Comparison of ENCODE assay signal across 10 cellular contexts in genomic region chr9:69180200-69180599, GRCh38. TPM values are rescaled to one million over a fixed set of nuclear protein-coding genes. Genes with fewer than 3 reads are reported as not detected.
DNase-seq lines count a peak whose midpoint lies in the region; ATAC-seq and TF ChIP-seq lines count a peak whose summit lies in the region.
"Had no signal": no experiment of that assay in that cellular context is flagged by ENCODE, and none has a peak within 500 bp of the region (broad histone marks: within the 10 kb centered on the region; RNA-seq: fewer than 3 reads in every experiment).

No MANE protein-coding gene starts in this region.

- TF ChIP-seq POLR2A in IMR-90 (IDR thresholded peaks at IDR 0.05; ENCODE audit: low read depth, low read length), result no peak

- H3K56ac ChIP-seq in IMR-90 (ENCODE audit: extremely low read depth, insufficient read depth, low read length), result peak overlapping the region; percentile 54; the same call in 1 of the 2 replicates

- peak overlapping the region; percentile 78 for H2BK120ac ChIP-seq in IMR-90 (ENCODE audit: low read depth, low read length)

- no peak for DNase-seq in IMR-90
- no peak for DNase-seq in foreskin keratinocyte
- no peak for DNase-seq in stimulated activated naive B cell treated with anti-CD40 and anti-IgM and Interleukin-4, amounts not matched to agents 10 μg/mL and 1 μg/mL and 100 μg/mL, for 72 hours
- no peak for DNase-seq in glutamatergic neuron
- no peak for DNase-seq in NCI-H187 (lab: John Stamatoyannopoulos, UW)
- DNase-seq in GM03348 (ENCODE audit: low spot score), result no peak

- peak overlapping the region; percentile 66 for H3K18ac ChIP-seq in IMR-90 (ENCODE audit: low read depth, low read length)

- H4K8ac ChIP-seq in IMR-90 (ENCODE audit: low read depth in 2 of 2, low read length in 2 of 2), result peak overlapping the region in 1 of 2 experiments; percentile 73; a peak in 2 of 4 replicates

- peak overlapping the region; percentile 78 for H2BK5ac ChIP-seq in IMR-90 (ENCODE audit: low read depth, low read length, poor library complexity, severe bottlenecking)

- H4K20me1 ChIP-seq in IMR-90 (ENCODE audit: insufficient read depth, low read length), result peaks cover 8% of the 10 kb centered on the region; the same call in 1 of the 2 replicates

- no peaks in the 10 kb centered on the region for H3K36me3 ChIP-seq in IMR-90 (ENCODE audit: control insufficient read depth, insufficient read depth, low read length)
- H3K36me3 ChIP-seq: MG63 had no signal

- dilution Hi-C loops in IMR-90 (cut with HindIII; ENCODE audit: low sequenced_read_pairs, unreplicated experiment), result no loop called here

- H3K4me1 Mint-ChIP-seq in activated T-helper 17 cell treated with anti-CD3 and anti-CD28 coated beads, Interleukin-2, amount 50 U/mL, for 72 hours, result peaks cover 47% of the 10 kb centered on the region
- H3K4me1 Mint-ChIP-seq in stimulated activated naive B cell treated with anti-CD40 and anti-IgM and Interleukin-4, amounts not matched to agents 10 μg/mL and 1 μg/mL and 100 μg/mL, for 72 hours, result peaks cover 21% of the 10 kb centered on the region in 2 donors
- H3K4me1 Mint-ChIP-seq in glutamatergic neuron (ENCODE audit: low read depth, unreplicated experiment), result peaks cover 20% of the 10 kb centered on the region

- TF ChIP-seq RAD21 in IMR-90 (IDR thresholded peaks at IDR 0.05; ENCODE audit: low read length), result no peak

- peak overlapping the region; percentile 63; the same call in 1 of the 2 replicates for H3K23ac ChIP-seq in IMR-90 (ENCODE audit: low read depth, low read length)

- in situ Hi-C loops in IMR-90 (cut with MboI; ENCODE audit: low sequenced_read_pairs), result no loop called here

- POLR2A ChIA-PET in IMR-90 (lab: Charles Lee; ENCODE audit: unreplicated experiment), result interaction anchor here (1.4 kb wide), 1 partner anchor 58 kb away, joined by 3 read pairs; no protein-coding TSS in a partner anchor

- H4K91ac ChIP-seq in IMR-90 (ENCODE audit: insufficient read depth, low read depth, low read length), result peak overlapping the region; percentile 23; the same call in 1 of the 2 replicates

- peak overlapping the region; percentile 55; the same call in 1 of the 2 replicates for H4K5ac ChIP-seq in IMR-90 (ENCODE audit: low read depth, low read length)

- H3K27ac Mint-ChIP-seq in activated T-helper 17 cell treated with anti-CD3 and anti-CD28 coated beads, Interleukin-2, amount 50 U/mL, for 72 hours, result peak overlapping the region; percentile 86
- peak overlapping the region; percentile 28 for H3K27ac Mint-ChIP-seq in stimulated activated naive B cell treated with anti-CD40 and anti-IgM and Interleukin-4, amounts not matched to agents 10 μg/mL and 1 μg/mL and 100 μg/mL, for 72 hours
- no peak overlapping the region for H3K27ac Mint-ChIP-seq in glutamatergic neuron (ENCODE audit: unreplicated experiment)

- intact Hi-C loops in IMR-90 (cut with micrococcal nuclease), result loop anchor here (5.0 kb wide), 1 partner anchor 48 kb away; no protein-coding TSS in a partner anchor

- H3K9me3 ChIP-seq in IMR-90 (ENCODE audit: control insufficient read depth, insufficient read depth, low read length), result no peaks in the 10 kb centered on the region
- H3K9me3 ChIP-seq: MG63, Peyer's patch had no signal

- H3K9ac ChIP-seq in IMR-90 (ENCODE audit: low read depth, low read length), result no peak overlapping the region

- CTCF ChIA-PET in IMR-90 (lab: Yijun Ruan, JAX), result no interaction called here

- peaks cover 7 to 69% of the 10 kb centered on the region in 2 experiments; a peak in 3 of 4 replicates for H3K79me1 ChIP-seq in IMR-90 (ENCODE audit: low read depth in 1 of 2, low read length in 2 of 2)

- H2AK5ac ChIP-seq in IMR-90 (ENCODE audit: low read depth, low read length), result peak overlapping the region; percentile 25; the same call in 1 of the 2 replicates

- no peak overlapping the region for H3K4me3 ChIP-seq in IMR-90 (ENCODE audit: insufficient read depth, low read depth, low read length)
- H3K4me3 ChIP-seq: MG63, Peyer's patch had no signal

- H2AFZ ChIP-seq in IMR-90 (replicated peaks; ENCODE audit: low read length, poor library complexity), result no peak overlapping the region

- peaks cover 3% of the 10 kb centered on the region for H3K36me3 Mint-ChIP-seq in activated T-helper 17 cell treated with anti-CD3 and anti-CD28 coated beads, Interleukin-2, amount 50 U/mL, for 72 hours (ENCODE audit: low read depth)
- H3K36me3 Mint-ChIP-seq in stimulated activated naive B cell treated with anti-CD40 and anti-IgM and Interleukin-4, amounts not matched to agents 10 μg/mL and 1 μg/mL and 100 μg/mL, for 72 hours, result peaks cover 0 to 8% of the 10 kb centered on the region in 2 donors
- no peaks in the 10 kb centered on the region for H3K36me3 Mint-ChIP-seq in glutamatergic neuron (ENCODE audit: unreplicated experiment)

- peak overlapping the region; percentile 51; the same call in 1 of the 2 replicates for H3K14ac ChIP-seq in IMR-90 (replicated peaks; ENCODE audit: low read depth, low read length)

- no peaks in the 10 kb centered on the region for H3K27me3 ChIP-seq in IMR-90 (ENCODE audit: control insufficient read depth, insufficient read depth, low read length)
- H3K27me3 ChIP-seq in foreskin keratinocyte, result no peaks in the 10 kb centered on the region
- H3K27me3 ChIP-seq: MG63, Peyer's patch had no signal

- no TSS peak for BruUV-seq in IMR-90 (replicated peaks; lab: Mats Ljungman, UMichigan)

- no peaks in the 10 kb centered on the region for H3K9me3 Mint-ChIP-seq in activated T-helper 17 cell treated with anti-CD3 and anti-CD28 coated beads, Interleukin-2, amount 50 U/mL, for 72 hours
- H3K9me3 Mint-ChIP-seq in stimulated activated naive B cell treated with anti-CD40 and anti-IgM and Interleukin-4, amounts not matched to agents 10 μg/mL and 1 μg/mL and 100 μg/mL, for 72 hours, result peaks cover 0 to 2% of the 10 kb centered on the region in 2 donors
- H3K9me3 Mint-ChIP-seq in glutamatergic neuron (ENCODE audit: unreplicated experiment), result no peaks in the 10 kb centered on the region
- H3K9me3 Mint-ChIP-seq: activated naive CD4-positive, alpha-beta T cell treated with anti-CD3 and anti-CD28 coated beads, Interleukin-2, amount 50 U/mL, for 72 hours had no signal

- H3K4me1 ChIP-seq in IMR-90 (ENCODE audit: control insufficient read depth, insufficient read depth, low read length), result peaks cover 16% of the 10 kb centered on the region
- peaks cover 54% of the 10 kb centered on the region for H3K4me1 ChIP-seq in foreskin keratinocyte

- no peaks in the 10 kb centered on the region for H3K27me3 Mint-ChIP-seq in activated T-helper 17 cell treated with anti-CD3 and anti-CD28 coated beads, Interleukin-2, amount 50 U/mL, for 72 hours
- H3K27me3 Mint-ChIP-seq in stimulated activated naive B cell treated with anti-CD40 and anti-IgM and Interleukin-4, amounts not matched to agents 10 μg/mL and 1 μg/mL and 100 μg/mL, for 72 hours, result no peaks in the 10 kb centered on the region
- no peaks in the 10 kb centered on the region for H3K27me3 Mint-ChIP-seq in glutamatergic neuron (ENCODE audit: unreplicated experiment)

- WGBS in IMR-90 (ENCODE audit: extremely low coverage in 2 of 2, insufficient read length in 1 of 2), 2 experiments, result no CpG with 5 or more reads among the region's 3 CpGs

- H3K27ac ChIP-seq in IMR-90 (ENCODE audit: insufficient read depth, low read length) (peak overlapping the region; percentile 49), foreskin keratinocyte (peak overlapping the region; percentile 90)

- H3K4ac ChIP-seq in IMR-90 (ENCODE audit: low read depth, low read length), result peak overlapping the region; percentile 78

- peak overlapping the region; percentile 65 for H3K4me3 Mint-ChIP-seq in activated T-helper 17 cell treated with anti-CD3 and anti-CD28 coated beads, Interleukin-2, amount 50 U/mL, for 72 hours
- H3K4me3 Mint-ChIP-seq in stimulated activated naive B cell treated with anti-CD40 and anti-IgM and Interleukin-4, amounts not matched to agents 10 μg/mL and 1 μg/mL and 100 μg/mL, for 72 hours, result no peak overlapping the region
- H3K4me3 Mint-ChIP-seq in glutamatergic neuron (ENCODE audit: unreplicated experiment), result no peak overlapping the region

- TF ChIP-seq CTCF in IMR-90 (conservative IDR thresholded peaks at IDR 0.05; ENCODE audit: low read depth, low read length) (no peak), foreskin keratinocyte (conservative IDR thresholded peaks at IDR 0.05) (no peak), glutamatergic neuron (IDR thresholded peaks at IDR 0.05; ENCODE audit: partially characterized antibody, unreplicated experiment) (no peak)

- peak overlapping the region; percentile 53; the same call in 1 of the 2 replicates for H2BK20ac ChIP-seq in IMR-90 (ENCODE audit: low read depth, low read length)

- H3K4me2 ChIP-seq in IMR-90 (ENCODE audit: low read depth, low read length), result peak overlapping the region; percentile 73

- H3K9me1 ChIP-seq in IMR-90 (ENCODE audit: insufficient read depth, low read length), result peaks cover 15% of the 10 kb centered on the region

- no peak overlapping the region for H2AK9ac ChIP-seq in IMR-90 (replicated peaks; ENCODE audit: low read depth, low read length, poor library complexity)

- H2BK15ac ChIP-seq in IMR-90 (ENCODE audit: low read depth, low read length), result peak overlapping the region; percentile 55; the same call in 2 of the 3 replicates

- ATAC-seq in IMR-90 (ENCODE audit: low read depth) (no peak), foreskin keratinocyte (no peak)
- ATAC-seq in activated T-helper 17 cell treated with anti-CD3 and anti-CD28 coated beads, Interleukin-2, amount 50 U/mL, for 72 hours (replicated peaks), result peak; percentile 13
- no peak for ATAC-seq in stimulated activated naive B cell treated with anti-CD40 and anti-IgM and Interleukin-4, amounts not matched to agents 10 μg/mL and 1 μg/mL and 100 μg/mL, for 72 hours (replicated peaks)

TF ChIP-seq in IMR-90, 13 proteins besides CTCF, POLR2A, EP300 and RAD21 (continues in another document):
- TF ChIP-seq USF2 (IDR thresholded peaks at IDR 0.05; ENCODE audit: low read depth, low read length), result no peak
- no peak for TF ChIP-seq SMC3 (IDR thresholded peaks at IDR 0.05; ENCODE audit: low read depth, low read length)
- TF ChIP-seq CEBPB (IDR thresholded peaks at IDR 0.05; ENCODE audit: low read depth, low read length), result no peak

RNA-seq across cellular contexts. Expression of gene TJP2, which starts 6.1 kb away (rescaled TPM):
- total RNA-seq in IMR-90 (2012; rRNA removed) (49.3 and 53.6 TPM in 2 replicates), foreskin keratinocyte (126 and 140 TPM in 2 replicates), glutamatergic neuron (ENCODE audit: unreplicated experiment) (6.0 TPM)
- polyA plus RNA-seq in IMR-90 (2012; rRNA removed) (38.3 and 40.2 TPM in 2 replicates), foreskin keratinocyte (57.9 and 59.8 TPM in 2 replicates)
- polyA plus RNA-seq in IMR-90 (2012; cell fraction: cytosol; rRNA removed), result 19.5 and 21.8 TPM in 2 replicates
- 40.5 and 57.5 TPM in 2 replicates for polyA plus RNA-seq in IMR-90 (2012; cell fraction: nucleus; rRNA removed; ENCODE audit: low replicate concordance)
- total RNA-seq in activated T-helper 17 cell treated with anti-CD3 and anti-CD28 coated beads, Interleukin-2, amount 50 U/mL, for 72 hours, result 10 to 100 TPM; 25.9 to 27.3 TPM
